ENCODE assay signal across 1 cellular context in the genomic region with DNA sequence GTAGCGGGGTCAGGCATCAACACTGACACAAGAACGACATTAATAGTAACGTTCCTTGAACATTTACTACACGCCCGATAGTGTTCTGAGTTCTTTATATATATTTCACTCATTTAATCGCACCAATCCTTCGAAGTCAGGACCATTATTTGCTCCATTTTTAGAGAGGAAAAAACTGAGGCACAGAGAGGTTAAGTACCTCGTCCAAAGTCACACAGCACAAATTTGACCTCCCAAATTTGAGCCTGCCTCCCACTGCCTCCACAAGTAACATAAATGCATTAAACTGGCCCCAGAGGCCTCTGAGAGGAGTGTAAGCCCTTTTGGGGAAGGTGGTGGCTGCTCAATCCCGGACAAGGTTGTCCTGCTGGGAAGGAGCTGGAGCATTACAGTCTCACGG.
TF ChIP-seq lines count a peak whose summit lies in the region.

No MANE protein-coding gene starts in this region.

TF ChIP-seq in endothelial cell of umbilical vein, 7 proteins besides CTCF, POLR2A, EP300 and RAD21:
- TF ChIP-seq GATA2 (IDR thresholded peaks at IDR 0.05; ENCODE audit: insufficient read depth, insufficient read length, low read depth, low read length) (no peak), EZH2 (IDR thresholded peaks at IDR 0.05; ENCODE audit: borderline replicate concordance, low read depth, low read length, severe bottlenecking) (no peak), JUN (IDR thresholded peaks at IDR 0.05; ENCODE audit: borderline replicate concordance, insufficient read depth, insufficient read length, low read depth) (no peak)
- TF ChIP-seq, protein P1, sequence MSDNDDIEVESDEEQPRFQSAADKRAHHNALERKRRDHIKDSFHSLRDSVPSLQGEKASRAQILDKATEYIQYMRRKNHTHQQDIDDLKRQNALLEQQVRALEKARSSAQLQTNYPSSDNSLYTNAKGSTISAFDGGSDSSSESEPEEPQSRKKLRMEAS (IDR thresholded peaks at IDR 0.05; ENCODE audit: insufficient read depth, insufficient read length), result no peak
